12 cellular contexts compared by ENCODE assay signal in genomic region chr12:47805417-47805816, GRCh38. TPM values are rescaled to one million over a fixed set of nuclear protein-coding genes. Genes with fewer than 3 reads are reported as not detected.
DNase-seq lines count a peak whose midpoint lies in the region; ATAC-seq and TF ChIP-seq lines count a peak whose summit lies in the region.
"Had no signal": no experiment of that assay in that cellular context is flagged by ENCODE, and none has a peak within 500 bp of the region (broad histone marks: within the 10 kb centered on the region; RNA-seq: fewer than 3 reads in every experiment).

No MANE protein-coding gene starts in this region.

- H3K27ac Mint-ChIP-seq in CD4-positive, CD25-positive, alpha-beta regulatory T cell, result peak overlapping the region; percentile 82 to 97 (median 95)
- H3K27ac Mint-ChIP-seq in T-cell, result peak overlapping the region; percentile 82 to 98

- H3K4me1 ChIP-seq in CD4-positive, CD25-positive, alpha-beta regulatory T cell (ENCODE audit: control insufficient read depth, insufficient read depth, low read length, poor library complexity, severe bottlenecking), result peaks cover 95% of the 10 kb centered on the region
- H3K4me1 ChIP-seq in esophagus squamous epithelium (peaks cover 83 to 100% (median 99%) of the 10 kb centered on the region in 3 donors), prostate gland (replicated peaks) (peaks cover 31% of the 10 kb centered on the region)

- POLR2A ChIA-PET in T-cell (lab: Charles Lee), result interaction anchor here in 1 of 2 donors (0.8 kb wide), 1 partner anchor 92 kb away, joined by 5 read pairs; no protein-coding TSS in a partner anchor

- H3K4me3 ChIP-seq in CD4-positive, CD25-positive, alpha-beta regulatory T cell (ENCODE audit: low read depth, low read length), result peak overlapping the region; percentile 11
- H3K4me3 ChIP-seq in esophagus squamous epithelium, result peak overlapping the region in 1 of 4 donors; percentile 4
- no peak overlapping the region for H3K4me3 ChIP-seq in prostate gland

- no peak for DNase-seq in CD4-positive, CD25-positive, alpha-beta regulatory T cell
- no peak for DNase-seq in T-cell
- DNase-seq in esophagus squamous epithelium (lab: John Stamatoyannopoulos, UW), result no peak
- no peak for DNase-seq in prostate gland (ENCODE audit: low spot score)
- no peak for DNase-seq in SKM-1 treated with dmso at 0.1 percent for 144 hours (lab: John Stamatoyannopoulos, UW; ENCODE audit: unreplicated experiment)
- DNase-seq: Calu3, caudate nucleus, hippocampal formation had no signal

- no peaks in the 10 kb centered on the region for H3K9me3 ChIP-seq in CD4-positive, CD25-positive, alpha-beta regulatory T cell (ENCODE audit: control insufficient read depth in 2 of 2, low read length in 2 of 2)
- H3K9me3 ChIP-seq in esophagus squamous epithelium, result no peaks in the 10 kb centered on the region
- H3K9me3 ChIP-seq in prostate gland, result no peaks in the 10 kb centered on the region

- peaks cover 15% of the 10 kb centered on the region for H3K36me3 ChIP-seq in CD4-positive, CD25-positive, alpha-beta regulatory T cell (ENCODE audit: control insufficient read depth, insufficient read depth, low read length)
- peaks cover 0 to 16% (median 0%) of the 10 kb centered on the region in 3 donors for H3K36me3 ChIP-seq in esophagus squamous epithelium
- H3K36me3 ChIP-seq in prostate gland, result no peaks in the 10 kb centered on the region

- no peak for TF ChIP-seq CTCF in esophagus squamous epithelium (IDR thresholded peaks at IDR 0.05)
- TF ChIP-seq CTCF in prostate gland (IDR thresholded peaks at IDR 0.05), result no peak

- H3K27me3 Mint-ChIP-seq in CD4-positive, CD25-positive, alpha-beta regulatory T cell, result no peaks in the 10 kb centered on the region
- no peaks in the 10 kb centered on the region for H3K27me3 Mint-ChIP-seq in T-cell

- H3K27me3 ChIP-seq in CD4-positive, CD25-positive, alpha-beta regulatory T cell (ENCODE audit: control insufficient read depth, insufficient read depth, low read length), result no peaks in the 10 kb centered on the region
- H3K27me3 ChIP-seq in esophagus squamous epithelium (no peaks in the 10 kb centered on the region), prostate gland (replicated peaks; ENCODE audit: insufficient read depth) (no peaks in the 10 kb centered on the region)

- peaks cover 4% of the 10 kb centered on the region for H3K36me3 Mint-ChIP-seq in CD4-positive, CD25-positive, alpha-beta regulatory T cell
- peaks cover 7% of the 10 kb centered on the region for H3K36me3 Mint-ChIP-seq in T-cell

- H3K4me3 Mint-ChIP-seq in CD4-positive, CD25-positive, alpha-beta regulatory T cell, result peak overlapping the region in 3 of 4 donors; percentile 66 to 81 (median 73)
- peak overlapping the region in 1 of 3 donors; percentile 97 for H3K4me3 Mint-ChIP-seq in T-cell

- CTCF ChIA-PET in T-cell (lab: Charles Lee), result no interaction called here

- 13 to 73% methylated on average over 1 to 2 of the region's 2 CpGs for WGBS in esophagus squamous epithelium, 2 donors
- 25% methylated on average over 2 of the region's 2 CpGs for WGBS in prostate gland

- TF ChIP-seq POLR2A in esophagus squamous epithelium (IDR thresholded peaks at IDR 0.05) (no peak), prostate gland (IDR thresholded peaks at IDR 0.05) (no peak)

- no peak for ATAC-seq in CD4-positive, CD25-positive, alpha-beta regulatory T cell (ENCODE audit: low read depth in 2 of 2)
- ATAC-seq in T-cell (replicated peaks in 1 of 4) (no peak), GM18868 (IDR thresholded peaks at IDR 0.05; ENCODE audit: unreplicated experiment) (no peak), GM18520 (IDR thresholded peaks at IDR 0.05; ENCODE audit: unreplicated experiment) (no peak), GM18858 (IDR thresholded peaks at IDR 0.05; ENCODE audit: unreplicated experiment) (no peak)
- ATAC-seq: activated CD4-positive, CD25-positive, alpha-beta regulatory T cell treated with anti-CD3 and anti-CD28 coated beads, Interleukin-2, amount 50 U/mL, for 24 hours had no signal

- no peaks in the 10 kb centered on the region for H3K9me3 Mint-ChIP-seq in CD4-positive, CD25-positive, alpha-beta regulatory T cell
- H3K9me3 Mint-ChIP-seq in T-cell, result no peaks in the 10 kb centered on the region

- H3K27ac ChIP-seq in CD4-positive, CD25-positive, alpha-beta regulatory T cell (ENCODE audit: insufficient read depth, low read length, poor library complexity, severe bottlenecking), result peak overlapping the region; percentile 97
- H3K27ac ChIP-seq in esophagus squamous epithelium (peak overlapping the region; percentile 51 to 99 (median 86)), prostate gland (peak overlapping the region; percentile 21 to 49)

- peaks cover 18 to 96% (median 73%) of the 10 kb centered on the region in 4 donors for H3K4me1 Mint-ChIP-seq in CD4-positive, CD25-positive, alpha-beta regulatory T cell
- H3K4me1 Mint-ChIP-seq in T-cell, result peaks cover 97 to 98% (median 98%) of the 10 kb centered on the region in 3 donors

- intact Hi-C loops in esophagus squamous epithelium (cut with DNase I) (no loop called here), prostate gland (cut with DNase I) (no loop called here)

RNA-seq across cellular contexts. Expression of gene HDAC7, which starts 14.3 kb away (rescaled TPM):
- total RNA-seq in CD4-positive, CD25-positive, alpha-beta regulatory T cell, result 163 TPM
- polyA plus RNA-seq in CD4-positive, CD25-positive, alpha-beta regulatory T cell, result 10 to 100 TPM; 14.0 to 15.4 (median 15.3) TPM
- 100 to 1,000 TPM; 142 to 192 (median 165) TPM for total RNA-seq in T-cell
- 10 to 100 TPM; 19.8 to 37.2 (median 24.0) TPM for total RNA-seq in esophagus squamous epithelium
- total RNA-seq in prostate gland, result 10 to 100 TPM; 39.5 to 67.7 TPM

RNA-seq across cellular contexts. Expression of gene SLC48A1, which starts 32.4 kb away (rescaled TPM):
- 4.9 TPM for total RNA-seq in CD4-positive, CD25-positive, alpha-beta regulatory T cell
- 10 to 100 TPM in 1 of 4 donors, 1 to 10 TPM in 3; 7.3 to 12.7 (median 8.7) TPM for polyA plus RNA-seq in CD4-positive, CD25-positive, alpha-beta regulatory T cell
- total RNA-seq in T-cell, result 10 to 100 TPM in 3 of 5 donors, 1 to 10 TPM in 2; 5.8 to 13.7 (median 10.2) TPM
- total RNA-seq in esophagus squamous epithelium, result 10 to 100 TPM; 18.9 to 35.4 (median 25.4) TPM
- total RNA-seq in prostate gland, result 10 to 100 TPM; 39.0 to 52.5 TPM

RNA-seq across cellular contexts. Expression of gene RAPGEF3, which starts 46.7 kb away (rescaled TPM):
- total RNA-seq in CD4-positive, CD25-positive, alpha-beta regulatory T cell, result 0.79 TPM
- under 1 TPM in 2 of 4 donors, not detected in 2; 0.10 to 0.14 TPM for polyA plus RNA-seq in CD4-positive, CD25-positive, alpha-beta regulatory T cell
- total RNA-seq in T-cell (under 1 TPM; 0.25 to 0.99 (median 0.82) TPM), esophagus squamous epithelium (10 to 100 TPM; 12.9 to 39.3 (median 22.5) TPM), prostate gland (10 to 100 TPM; 19.1 to 28.5 TPM)

Comparison
In these comparisons a context has a peak if more than half of its experiments do, and no peak if none do; other contexts are left out.
1. H3K27ac ChIP-seq: peak in every context shown above with its lines; median percentile 97 in CD4-positive, CD25-positive, alpha-beta regulatory T cell; 86 in esophagus squamous epithelium; 35 in prostate gland.